15 cellular contexts compared by ENCODE assay signal in the genomic region with DNA sequence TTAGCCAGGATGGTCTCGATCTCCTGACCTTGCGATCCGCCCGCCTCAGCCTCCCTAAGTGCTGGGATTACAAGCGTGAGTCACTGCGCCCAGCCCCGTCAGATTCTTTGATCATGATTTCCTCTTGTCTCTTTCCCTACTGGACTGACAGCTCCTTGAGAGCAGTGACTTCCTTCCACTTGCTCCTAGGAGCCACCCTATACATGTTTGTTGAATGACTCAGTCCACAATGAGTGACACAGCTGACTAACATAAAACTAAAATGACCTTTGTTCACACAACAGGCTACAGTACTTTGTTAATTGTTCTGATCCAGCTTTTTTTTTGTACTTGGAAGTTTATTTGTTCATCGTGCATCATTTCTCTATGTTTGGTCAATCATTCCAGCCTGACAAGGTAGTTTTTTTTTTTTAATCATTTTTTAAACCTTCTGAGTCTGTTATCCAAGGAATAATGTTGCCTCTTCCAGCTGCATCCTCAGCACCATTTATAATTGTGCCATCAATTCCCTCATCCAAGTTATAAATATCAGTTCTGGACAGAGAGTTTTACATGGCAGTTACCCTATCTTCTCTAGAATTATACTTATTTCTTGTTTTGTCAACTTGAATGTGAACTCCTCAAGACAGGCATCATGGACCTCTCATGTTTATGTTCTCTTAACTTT. TPM values are rescaled to one million over a fixed set of nuclear protein-coding genes. Genes with fewer than 3 reads are reported as not detected.
DNase-seq lines count a peak whose midpoint lies in the region; ATAC-seq and TF ChIP-seq lines count a peak whose summit lies in the region.
"Had no signal": no experiment of that assay in that cellular context is flagged by ENCODE, and none has a peak within 500 bp of the region (broad histone marks: within the 10 kb centered on the region; RNA-seq: fewer than 3 reads in every experiment).

No MANE protein-coding gene starts in this region.

- H3K27me3 ChIP-seq in mucosa of rectum (ENCODE audit: control insufficient read depth in 2 of 2, insufficient read depth in 2 of 2, low read length in 2 of 2) (no peaks in the 10 kb centered on the region), lower lobe of right lung (ENCODE audit: low read depth) (peaks cover 4% of the 10 kb centered on the region)

- DNase-seq in Daoy (ENCODE audit: low read depth) (peak; percentile 92), NCI-H226 (peak; percentile 44), dermis blood vessel endothelial cell (peak; percentile 80), ecto neural progenitor cell (ENCODE audit: low spot score) (no peak), lower lobe of right lung (no peak), cerebellum (ENCODE audit: low spot score) (no peak)
- DNase-seq: activated CD8-positive, alpha-beta memory T cell treated with anti-CD3 and anti-CD28 coated beads, Interleukin-2, amount 10 ng/mL, durations not matched to agents 7 days and 5 days; CD8-positive, alpha-beta T cell; NCI-H1417 treated with DMSO at 0.1 percent for 48 hours; NK-92 treated with Interleukin-12 subunit alpha and Interleukin-12 subunit beta, amount 100 ng/mL, for 24 hours had no signal

- peak overlapping the region; percentile 72 to 74 for H3K27ac ChIP-seq in mucosa of rectum (ENCODE audit: low read depth in 2 of 2, low read length in 2 of 2)
- H3K27ac ChIP-seq in lower lobe of right lung: no peak overlapping the region
- H3K27ac ChIP-seq: HL-60, neutrophil had no signal

- ATAC-seq in HG03159 (IDR thresholded peaks at IDR 0.05; ENCODE audit: unreplicated experiment) (no peak), lower lobe of right lung (no peak)
- ATAC-seq: activated CD8-positive, alpha-beta memory T cell treated with anti-CD3 and anti-CD28 coated beads, Interleukin-2, amount 10 ng/mL, durations not matched to agents 7 days and 5 days; CD8-positive, alpha-beta T cell had no signal

- H3K36me3 ChIP-seq in mucosa of rectum (ENCODE audit: control insufficient read depth in 2 of 2, insufficient read depth in 2 of 2, low read length in 2 of 2): no peaks in the 10 kb centered on the region
- H3K36me3 ChIP-seq in lower lobe of right lung: no peaks in the 10 kb centered on the region
- H3K36me3 ChIP-seq: neutrophil had no signal

- no peak for TF ChIP-seq CTCF in lower lobe of right lung (IDR thresholded peaks at IDR 0.05)

- intact Hi-C loops in lower lobe of right lung (cut with DNase I): no loop called here

- no peak overlapping the region for H3K4me3 ChIP-seq in mucosa of rectum (ENCODE audit: low read length in 2 of 2)
- no peak overlapping the region for H3K4me3 ChIP-seq in lower lobe of right lung

- H3K9me3 ChIP-seq in mucosa of rectum (ENCODE audit: control insufficient read depth in 2 of 2, low read length in 2 of 2): no peaks in the 10 kb centered on the region
- no peaks in the 10 kb centered on the region for H3K9me3 ChIP-seq in lower lobe of right lung
- H3K9me3 ChIP-seq: neutrophil had no signal

- peaks cover 0 to 4% of the 10 kb centered on the region in 2 donors for H3K4me1 ChIP-seq in mucosa of rectum (ENCODE audit: control insufficient read depth in 2 of 2, insufficient read depth in 2 of 2, low read length in 2 of 2)
- H3K4me1 ChIP-seq in lower lobe of right lung: no peaks in the 10 kb centered on the region

- H3K9ac ChIP-seq in mucosa of rectum (ENCODE audit: low read depth in 1 of 2, low read length in 2 of 2): no peak overlapping the region

RNA-seq across cellular contexts. Expression of gene TUBA3E, which starts 42.9 kb away (rescaled TPM):
- total RNA-seq in Daoy (2014; rRNA removed; shearing (Covaris generic)): 1.0 and 3.5 TPM in 2 replicates
- total RNA-seq in dermis blood vessel endothelial cell (not detected in 2 replicates), lower lobe of right lung (not detected), cerebellum (not detected)
- total RNA-seq: activated CD8-positive, alpha-beta memory T cell treated with anti-CD3 and anti-CD28 coated beads, Interleukin-2, amount 10 ng/mL, durations not matched to agents 7 days and 5 days; CD8-positive, alpha-beta T cell; subcutaneous adipose tissue had no signal

RNA-seq across cellular contexts. Expression of gene MZT2B, which starts 59.1 kb away (rescaled TPM):
- 130 and 152 TPM in 2 replicates for total RNA-seq in Daoy (2014; rRNA removed; shearing (Covaris generic))
- total RNA-seq in dermis blood vessel endothelial cell: 138 and 188 TPM in 2 replicates
- total RNA-seq in lower lobe of right lung: 125 TPM
- 39.3 TPM for total RNA-seq in cerebellum

RNA-seq across cellular contexts. Expression of gene SMPD4, which starts 59.8 kb away (rescaled TPM):
- 23.5 and 28.9 TPM in 2 replicates for total RNA-seq in Daoy (2014; rRNA removed; shearing (Covaris generic))
- total RNA-seq in dermis blood vessel endothelial cell (13.8 and 37.0 TPM in 2 replicates), lower lobe of right lung (35.7 TPM), cerebellum (22.6 TPM)

Comparison
In these comparisons a context has a peak if more than half of its experiments do, and no peak if none do; other contexts are left out.
1. DNase-seq: peak in Daoy (single experiment), NCI-H226 (single experiment) and dermis blood vessel endothelial cell (single experiment); none in ecto neural progenitor cell (single experiment), lower lobe of right lung (single experiment) and cerebellum (single experiment).